In genomic region chr1:229625893-229626831, GRCh38 we compare ENCODE assay signal across 8 cellular contexts. TPM values are rescaled to one million over a fixed set of nuclear protein-coding genes. Genes with fewer than 3 reads are reported as not detected.
DNase-seq lines count a peak whose midpoint lies in the region; ATAC-seq lines count a peak whose summit lies in the region.

TSS of gene TAF5L (minus strand) at chr1:229626122. CDS start at chr1:229614482, 11,640 bp downstream.
TSS of gene URB2 (plus strand) at chr1:229626247. CDS start at chr1:229627634, 1,387 bp downstream.

- peaks cover 57% of the 10 kb centered on the region for H3K4me1 Mint-ChIP-seq in activated CD4-positive, alpha-beta T cell treated with anti-CD3 and anti-CD28 coated beads for 36 hours

- CTCF ChIA-PET in activated CD4-positive, alpha-beta T cell treated with anti-CD3 and anti-CD28 coated beads for 36 hours (lab: Charles Lee) = interaction anchor here (1.3 to 1.7 kb wide), 2 partner anchors 35 to 144 kb away, joined by 4 to 6 read pairs; no protein-coding TSS in a partner anchor

- intact Hi-C loops in activated CD4-positive, alpha-beta T cell treated with anti-CD3 and anti-CD28 coated beads for 36 hours (cut with DNase I, micrococcal nuclease) = loop anchor here (1.0 to 10.0 kb wide), 10 partner anchors 67 to 1141 kb away; partner anchors contain the start of genes NUP133 (in 2 of the 2), RAB4A (in 2 of the 2), COG2 (in 1 of the 2) and GALNT2 (in 1 of the 2)

- peak within 1 kb of the TSS; percentile 96 for H3K27ac Mint-ChIP-seq in activated CD4-positive, alpha-beta T cell treated with anti-CD3 and anti-CD28 coated beads for 36 hours

- peak; percentile 61 for ATAC-seq in GM18873 (IDR thresholded peaks at IDR 0.05; ENCODE audit: low FRiP score, unreplicated experiment)
- peak; percentile 81 for ATAC-seq in HG03139 (IDR thresholded peaks at IDR 0.05; ENCODE audit: unreplicated experiment)
- ATAC-seq in activated CD4-positive, alpha-beta T cell treated with anti-CD3 and anti-CD28 coated beads for 36 hours = peak; percentile 92

- DNase-seq in AG08396 (ENCODE audit: low spot score) (peak; percentile 98), NCI-H446 (lab: John Stamatoyannopoulos, UW) (peak; percentile 63 to 95), kidney tubule cell (ENCODE audit: low spot score) (peak; percentile 91)
- DNase-seq in activated CD4-positive, alpha-beta T cell treated with anti-CD3 and anti-CD28 coated beads for 36 hours = peak; percentile 93
- peak; percentile 36 to 57 for DNase-seq in stimulated activated CD4-positive, alpha-beta T cell treated with anti-CD3 and anti-CD28 coated beads, Interleukin-1b, Interleukin-23, amount 100 ng/mL, for 1 hour (ENCODE audit: low read depth in 2 of 2)

- H3K27ac ChIP-seq in cingulate gyrus (ENCODE audit: low read depth, low read length) = peak within 1 kb of the TSS; percentile 19

- H3K4me3 Mint-ChIP-seq in activated CD4-positive, alpha-beta T cell treated with anti-CD3 and anti-CD28 coated beads for 36 hours = peak within 1 kb of the TSS; percentile 89

- POLR2A ChIA-PET in activated CD4-positive, alpha-beta T cell treated with anti-CD3 and anti-CD28 coated beads for 36 hours (lab: Charles Lee) = interaction anchor here (1.3 kb wide), 1 partner anchor 67 kb away, joined by 4 read pairs; the partner anchor contains the start of gene ABCB10

- H3K36me3 Mint-ChIP-seq in activated CD4-positive, alpha-beta T cell treated with anti-CD3 and anti-CD28 coated beads for 36 hours (ENCODE audit: low read depth) = peaks cover 23% of the 10 kb centered on the region

- no peaks in the 10 kb centered on the region for H3K27me3 Mint-ChIP-seq in activated CD4-positive, alpha-beta T cell treated with anti-CD3 and anti-CD28 coated beads for 36 hours

- no peaks in the 10 kb centered on the region for H3K9me3 Mint-ChIP-seq in activated CD4-positive, alpha-beta T cell treated with anti-CD3 and anti-CD28 coated beads for 36 hours (ENCODE audit: low read depth)

RNA-seq across cellular contexts. Expression of gene TAF5L, which starts in this region (rescaled TPM):
- total RNA-seq in activated CD4-positive, alpha-beta T cell treated with anti-CD3 and anti-CD28 coated beads for 36 hours = 10 to 100 TPM; 16.5 to 17.6 TPM

RNA-seq across cellular contexts. Expression of gene URB2, which starts in this region (rescaled TPM):
- total RNA-seq in activated CD4-positive, alpha-beta T cell treated with anti-CD3 and anti-CD28 coated beads for 36 hours = 10 to 100 TPM; 13.9 to 16.5 TPM

Comparison
In these comparisons a context has a peak if more than half of its experiments do, and no peak if none do; other contexts are left out.
1. Peak in every context shown above with its lines: DNase-seq, ATAC-seq and H3K27ac ChIP-seq.
2. DNase-seq: peak in every context shown above with its lines; median percentile 98 in AG08396; 93 in activated CD4-positive, alpha-beta T cell treated with anti-CD3 and anti-CD28 coated beads for 36 hours; 91 in kidney tubule cell; 79 in NCI-H446; 46 in stimulated activated CD4-positive, alpha-beta T cell treated with anti-CD3 and anti-CD28 coated beads, Interleukin-1b, Interleukin-23, amount 100 ng/mL, for 1 hour.